Comparison of ENCODE assay signal across 31 cellular contexts in the genomic region with DNA sequence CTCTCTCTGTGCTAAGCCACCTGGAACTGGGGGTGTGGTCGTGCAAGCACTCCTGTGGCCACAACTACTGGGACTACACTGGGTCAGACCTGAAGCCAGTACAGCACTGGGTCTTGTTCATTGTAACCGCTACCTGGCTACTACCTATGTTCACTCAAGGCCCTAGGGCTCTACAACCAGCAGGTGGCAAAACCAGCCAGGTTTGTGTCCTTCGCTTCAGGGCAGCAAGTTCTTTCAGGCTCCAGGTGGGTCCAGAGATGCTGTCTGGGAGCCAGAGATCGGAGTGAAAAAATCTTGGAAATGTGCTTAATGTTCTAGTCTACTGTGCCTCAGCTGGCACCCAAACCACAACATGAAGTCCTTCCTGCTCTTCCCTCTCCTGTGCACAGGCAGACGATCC.
"Had no signal": no experiment of that assay in that cellular context is flagged by ENCODE, and none has a peak within 500 bp of the region (broad histone marks: within the 10 kb centered on the region; RNA-seq: fewer than 3 reads in every experiment).

No MANE protein-coding gene starts in this region.

- H3K27me3 ChIP-seq: ascending aorta, breast epithelium, cardiac muscle cell, colonic mucosa, esophagus muscularis mucosa, foreskin keratinocyte, gastrocnemius medialis, heart left ventricle had no signal

- H3K36me3 ChIP-seq: ascending aorta, breast epithelium, cardiac muscle cell, colonic mucosa, esophagus muscularis mucosa, gastrocnemius medialis, heart left ventricle, WERI-Rb-1 had no signal

- H3K4me1 ChIP-seq: ascending aorta, breast epithelium, colonic mucosa, esophagus muscularis mucosa, foreskin keratinocyte, gastrocnemius medialis, heart left ventricle had no signal

- DNase-seq: activated CD4-positive, alpha-beta memory T cell treated with anti-CD3 and anti-CD28 coated beads for 36 hours; activated CD4-positive, alpha-beta T cell treated with anti-CD3 and anti-CD28 coated beads for 36 hours; activated CD4-positive, alpha-beta T cell treated with anti-CD3 and anti-CD28 coated beads, Interleukin-2, amount 10 ng/mL, durations not matched to agents 24 days and 14 days; activated CD4-positive, CD25-positive, alpha-beta regulatory T cell treated with anti-CD3 and anti-CD28 coated beads, Interleukin-2, amount 50 U/mL, for 72 hours; activated CD8-positive, alpha-beta memory T cell treated with anti-CD3 and anti-CD28 coated beads, Interleukin-2, amount 10 ng/mL, durations not matched to agents 7 days and 5 days; activated CD8-positive, alpha-beta memory T cell treated with anti-CD3 and anti-CD28 coated beads, Interleukin-2, amount 50 U/mL, for 4 hours; activated CD8-positive, alpha-beta T cell treated with anti-CD3 and anti-CD28 coated beads, Interleukin-2, amount 10 ng/mL, durations not matched to agents 7 days and 5 days; activated gamma-delta T cell; activated naive CD4-positive, alpha-beta T cell; activated naive CD4-positive, alpha-beta T cell treated with anti-CD3 and anti-CD28 coated beads, Interleukin-2, amount 10 ng/mL, durations not matched to agents 7 days and 5 days; activated naive CD8-positive, alpha-beta T cell treated with anti-CD3 and anti-CD28 coated beads, Interleukin-2, amount 10 ng/mL, durations not matched to agents 7 days and 5 days; activated T-cell treated with anti-CD3 and anti-CD28 coated beads, Interleukin-2, amount 50 U/mL, for 1 hour; activated T-cell treated with anti-CD3 and anti-CD28 coated beads, Interleukin-2, amount 50 U/mL, for 72 hours; central memory CD4-positive, alpha-beta T cell; cerebellar nuclear complex; colonic mucosa; effector memory CD4-positive, alpha-beta T cell; erythroblast; foreskin keratinocyte; gastrocnemius medialis; glutamatergic neuron; heart left ventricle; T-helper 1 cell; T-helper 17 cell; T1000; WERI-Rb-1 had no signal

- ATAC-seq: activated CD4-positive, alpha-beta T cell treated with anti-CD3 and anti-CD28 coated beads for 36 hours; activated CD8-positive, alpha-beta memory T cell treated with anti-CD3 and anti-CD28 coated beads, Interleukin-2, amount 10 ng/mL, durations not matched to agents 7 days and 5 days; activated CD8-positive, alpha-beta T cell treated with anti-CD3 and anti-CD28 coated beads, Interleukin-2, amount 10 ng/mL, durations not matched to agents 7 days and 5 days; activated naive CD4-positive, alpha-beta T cell treated with anti-CD3 and anti-CD28 coated beads, Interleukin-2, amount 50 U/mL, for 72 hours; activated T-cell treated with anti-CD3 and anti-CD28 coated beads, Interleukin-2, amount 50 U/mL, for 72 hours; foreskin keratinocyte; gastrocnemius medialis; heart left ventricle; T-helper 17 cell had no signal

- H3K4me3 ChIP-seq: ascending aorta, breast epithelium, cardiac muscle cell, colonic mucosa, esophagus muscularis mucosa, gastrocnemius medialis, heart left ventricle had no signal

- H3K27ac ChIP-seq: ascending aorta, breast epithelium, cardiac muscle cell, colonic mucosa, esophagus muscularis mucosa, foreskin keratinocyte, gastrocnemius medialis, heart left ventricle, WERI-Rb-1 had no signal

- H3K9me3 ChIP-seq: ascending aorta, breast epithelium, colonic mucosa, esophagus muscularis mucosa, gastrocnemius medialis, heart left ventricle had no signal
